8 cellular contexts compared by ENCODE assay signal in genomic region chr17:67825627-67826588, GRCh38. TPM values are rescaled to one million over a fixed set of nuclear protein-coding genes. Genes with fewer than 3 reads are reported as not detected.
A peak's percentile ranks its signal among the peaks of the same experiment; 100 is the strongest.
DNase-seq lines count a peak whose midpoint lies in the region; ATAC-seq and TF ChIP-seq lines count a peak whose summit lies in the region.
"Not testable (repeated sequence)": the region's sequence is repeated elsewhere in the genome, so short reads cannot be mapped to it uniquely, and the experiment has no call there.

No MANE protein-coding gene starts in this region.

- CTCF ChIA-PET in activated CD4-positive, alpha-beta memory T cell treated with anti-CD3 and anti-CD28 coated beads for 36 hours (lab: Charles Lee): interaction anchor here (0.6 to 1.3 kb wide), 5 partner anchors 10 to 108 kb away, joined by 3 to 4 read pairs (median 4); no protein-coding TSS in a partner anchor

- DNase-seq in AG08395 (ENCODE audit: low spot score) (peak; percentile 24), GM19238 (ENCODE audit: insufficient read length, low spot score) (peak; percentile 14), NCI-H774 (lab: John Stamatoyannopoulos, UW) (peak; percentile 27), coronary artery (ENCODE audit: low spot score) (peak; percentile 75), left colon (peak; percentile 49 to 54)
- DNase-seq in activated CD4-positive, alpha-beta memory T cell treated with anti-CD3 and anti-CD28 coated beads for 36 hours: peak; percentile 68
- peak; percentile 34 to 41 for DNase-seq in stimulated activated CD4-positive, alpha-beta T cell treated with anti-CD3 and anti-CD28 coated beads, Interleukin-15, amount 100 ng/mL, for 1 hour (ENCODE audit: low read depth in 1 of 2, low spot score in 1 of 2)

- peak overlapping the region; percentile 96 to 99 for H3K27ac ChIP-seq in coronary artery

- H3K27ac Mint-ChIP-seq in activated CD4-positive, alpha-beta memory T cell treated with anti-CD3 and anti-CD28 coated beads for 36 hours: peak overlapping the region; percentile 97

- H3K9me3 Mint-ChIP-seq in activated CD4-positive, alpha-beta memory T cell treated with anti-CD3 and anti-CD28 coated beads for 36 hours: not testable (repeated sequence)

- H3K4me3 ChIP-seq in coronary artery: peak overlapping the region; percentile 83

- intact Hi-C loops in activated CD4-positive, alpha-beta memory T cell treated with anti-CD3 and anti-CD28 coated beads for 36 hours (cut with micrococcal nuclease): loop anchor here (1.0 to 5.0 kb wide), 6 partner anchors 37 to 461 kb away; partner anchors contain the start of gene NOL11
- intact Hi-C loops in left colon (cut with DNase I, micrococcal nuclease): not testable (repeated sequence)

- peak overlapping the region; percentile 95 for H3K4me3 Mint-ChIP-seq in activated CD4-positive, alpha-beta memory T cell treated with anti-CD3 and anti-CD28 coated beads for 36 hours

- ATAC-seq in HG03139 (IDR thresholded peaks at IDR 0.05; ENCODE audit: unreplicated experiment) (peak; percentile 33), left colon (peak; percentile 31)

- not testable (repeated sequence) for H3K27me3 Mint-ChIP-seq in activated CD4-positive, alpha-beta memory T cell treated with anti-CD3 and anti-CD28 coated beads for 36 hours

- peaks cover 37% of the 10 kb centered on the region for H3K4me1 Mint-ChIP-seq in activated CD4-positive, alpha-beta memory T cell treated with anti-CD3 and anti-CD28 coated beads for 36 hours (ENCODE audit: low read depth)

- POLR2A ChIA-PET in activated CD4-positive, alpha-beta memory T cell treated with anti-CD3 and anti-CD28 coated beads for 36 hours (lab: Charles Lee): interaction anchor here (1.2 kb wide), 1 partner anchor 108 kb away, joined by 3 read pairs; the partner anchor contains the start of gene NOL11

- H3K36me3 Mint-ChIP-seq in activated CD4-positive, alpha-beta memory T cell treated with anti-CD3 and anti-CD28 coated beads for 36 hours: peaks cover 13% of the 10 kb centered on the region

- not testable (repeated sequence) for TF ChIP-seq CTCF in coronary artery (IDR thresholded peaks at IDR 0.05)

RNA-seq across cellular contexts. Expression of gene BPTF, which starts 0.6 kb away (rescaled TPM):
- 10 to 100 TPM; 67.6 to 71.4 TPM for total RNA-seq in activated CD4-positive, alpha-beta memory T cell treated with anti-CD3 and anti-CD28 coated beads for 36 hours
- total RNA-seq in left colon: 10 to 100 TPM; 65.1 to 85.5 TPM

Comparison
In these comparisons a context has a peak if more than half of its experiments do, and no peak if none do; other contexts are left out.
1. Peak in every context shown above with its lines: DNase-seq, ATAC-seq, H3K4me3 ChIP-seq and H3K27ac ChIP-seq.
2. DNase-seq: peak in every context shown above with its lines; median percentile 75 in coronary artery; 68 in activated CD4-positive, alpha-beta memory T cell treated with anti-CD3 and anti-CD28 coated beads for 36 hours; 52 in left colon; 38 in stimulated activated CD4-positive, alpha-beta T cell treated with anti-CD3 and anti-CD28 coated beads, Interleukin-15, amount 100 ng/mL, for 1 hour; 27 in NCI-H774; 24 in AG08395; 14 in GM19238.